Comparison of ENCODE assay signal across 8 cellular contexts in genomic region chr3:127590593-127591477, GRCh38. TPM values are rescaled to one million over a fixed set of nuclear protein-coding genes. Genes with fewer than 3 reads are reported as not detected.
DNase-seq lines count a peak whose midpoint lies in the region; ATAC-seq and TF ChIP-seq lines count a peak whose summit lies in the region.

Gene TPRA1, minus strand, starts transcription at chr3:127590733. Its CDS starts 10,587 bp downstream, at chr3:127580146.

- H3K36me3 ChIP-seq in PC-3 (ENCODE audit: low read depth, low read length) = no peaks in the 10 kb centered on the region

- intact Hi-C loops in PC-3 (cut with micrococcal nuclease) = loop anchor here (10.0 kb wide), 1 partner anchor 104 kb away; no protein-coding TSS in a partner anchor

- H3K9ac ChIP-seq in PC-3 (ENCODE audit: low read length) = peak within 1 kb of the TSS; percentile 86

- H3K4me1 ChIP-seq in PC-3 (ENCODE audit: insufficient read depth, low read length) = peaks cover 21% of the 10 kb centered on the region

- H3K27ac Mint-ChIP-seq in IgD-negative memory B cell = peak within 1 kb of the TSS; percentile 67 to 94 (median 85)

- H2AFZ ChIP-seq in PC-3 (ENCODE audit: low read length) = peak within 1 kb of the TSS; percentile 62

- no TSS peak for BruUV-seq in PC-3 (replicated peaks; lab: Mats Ljungman, UMichigan)

- TF ChIP-seq CTCF in PC-3 (conservative IDR thresholded peaks at IDR 0.05; ENCODE audit: low read depth, low read length) (0 out of 2 replicates have a peak, but pooled peaks have one; percentile 31), epithelial cell of proximal tubule (conservative IDR thresholded peaks at IDR 0.05; ENCODE audit: low read depth, low read length) (peak; percentile 31)

- H3K27me3 Mint-ChIP-seq in IgD-negative memory B cell = no peaks in the 10 kb centered on the region

- H3K4me3 ChIP-seq in PC-3 (ENCODE audit: low read length) = peak within 1 kb of the TSS; percentile 83
- peak within 1 kb of the TSS; percentile 95 for H3K4me3 ChIP-seq in epithelial cell of proximal tubule (ENCODE audit: low read depth, low read length)

- peak within 1 kb of the TSS; percentile 95 to 97 (median 96) for H3K4me3 Mint-ChIP-seq in IgD-negative memory B cell

- no peaks in the 10 kb centered on the region for H3K36me3 Mint-ChIP-seq in IgD-negative memory B cell

- no peaks in the 10 kb centered on the region for H3F3A ChIP-seq in PC-3 (ENCODE audit: low read length, unreplicated experiment)

- DNase-seq in DMS53 (lab: John Stamatoyannopoulos, UW) (peak; percentile 97), PC-3 (peak; percentile 92), activated T-cell treated with anti-CD3 and anti-CD28 coated beads for 48 hours (ENCODE audit: low read depth) (peak; percentile 75), epithelial cell of proximal tubule (ENCODE audit: low read depth) (peak; percentile 90), mucosa of gallbladder (ENCODE audit: low spot score) (peak; percentile 93)
- peak; percentile 45 to 68 for DNase-seq in stimulated activated CD8-positive, alpha-beta memory T cell treated with anti-CD3 and anti-CD28 coated beads, Interleukin-4, amount 100 ng/mL, for 4 hours (ENCODE audit: low read depth in 2 of 2, low spot score in 1 of 2)

- no peaks in the 10 kb centered on the region for H3K9me3 Mint-ChIP-seq in IgD-negative memory B cell

- no peaks in the 10 kb centered on the region for H3K27me3 ChIP-seq in PC-3 (ENCODE audit: low read length)

- H3K4me2 ChIP-seq in PC-3 (ENCODE audit: low read length) = peak within 1 kb of the TSS; percentile 96

- ATAC-seq in GM21529 (IDR thresholded peaks at IDR 0.05; ENCODE audit: unreplicated experiment) (peak; percentile 77), PC-3 (peak; percentile 71)

- peaks cover 46% of the 10 kb centered on the region for H3K79me2 ChIP-seq in PC-3 (ENCODE audit: low read length)

- peaks cover 18 to 27% (median 24%) of the 10 kb centered on the region in 3 donors for H3K4me1 Mint-ChIP-seq in IgD-negative memory B cell

- CTCF ChIA-PET in PC-3 (lab: Charles Lee) = interaction anchor here (0.8 to 2.3 kb wide), 1 partner anchor 16 kb away, joined by 6 to 13 read pairs; no protein-coding TSS in a partner anchor

- H3K27ac ChIP-seq in PC-3 (ENCODE audit: low read length) = peak within 1 kb of the TSS; percentile 84

- H3K9me3 ChIP-seq in PC-3 (ENCODE audit: low read length) = no peaks in the 10 kb centered on the region

- POLR2A ChIA-PET in PC-3 (lab: Charles Lee; ENCODE audit: unreplicated experiment) = interaction anchor here (0.6 kb wide), 1 partner anchor 893 kb away, joined by 14 read pairs; no protein-coding TSS in a partner anchor

- no peaks in the 10 kb centered on the region for H3K9me2 ChIP-seq in PC-3 (replicated peaks; ENCODE audit: low read length)

- H4K20me1 ChIP-seq in PC-3 (ENCODE audit: low read length) = 0 out of 2 replicates have a peak, but pooled peaks cover 8% of the 10 kb centered on the region

RNA-seq across cellular contexts. Expression of gene TPRA1, which starts in this region (rescaled TPM):
- polyA plus RNA-seq in IgD-negative memory B cell = 23.7 TPM
- 25.7 and 34.0 TPM in 2 replicates for total RNA-seq in PC-3 (2014; rRNA removed)
- 53.2 and 76.6 TPM in 2 replicates for total RNA-seq in epithelial cell of proximal tubule
- total RNA-seq in mucosa of gallbladder = 47.7 TPM

Comparison
In these comparisons a context has a peak if more than half of its experiments do, and no peak if none do; other contexts are left out.
1. Peak in every context shown above with its lines: DNase-seq, ATAC-seq, H3K4me3 ChIP-seq and H3K27ac ChIP-seq.